8 cellular contexts compared by ENCODE assay signal in the genomic region with DNA sequence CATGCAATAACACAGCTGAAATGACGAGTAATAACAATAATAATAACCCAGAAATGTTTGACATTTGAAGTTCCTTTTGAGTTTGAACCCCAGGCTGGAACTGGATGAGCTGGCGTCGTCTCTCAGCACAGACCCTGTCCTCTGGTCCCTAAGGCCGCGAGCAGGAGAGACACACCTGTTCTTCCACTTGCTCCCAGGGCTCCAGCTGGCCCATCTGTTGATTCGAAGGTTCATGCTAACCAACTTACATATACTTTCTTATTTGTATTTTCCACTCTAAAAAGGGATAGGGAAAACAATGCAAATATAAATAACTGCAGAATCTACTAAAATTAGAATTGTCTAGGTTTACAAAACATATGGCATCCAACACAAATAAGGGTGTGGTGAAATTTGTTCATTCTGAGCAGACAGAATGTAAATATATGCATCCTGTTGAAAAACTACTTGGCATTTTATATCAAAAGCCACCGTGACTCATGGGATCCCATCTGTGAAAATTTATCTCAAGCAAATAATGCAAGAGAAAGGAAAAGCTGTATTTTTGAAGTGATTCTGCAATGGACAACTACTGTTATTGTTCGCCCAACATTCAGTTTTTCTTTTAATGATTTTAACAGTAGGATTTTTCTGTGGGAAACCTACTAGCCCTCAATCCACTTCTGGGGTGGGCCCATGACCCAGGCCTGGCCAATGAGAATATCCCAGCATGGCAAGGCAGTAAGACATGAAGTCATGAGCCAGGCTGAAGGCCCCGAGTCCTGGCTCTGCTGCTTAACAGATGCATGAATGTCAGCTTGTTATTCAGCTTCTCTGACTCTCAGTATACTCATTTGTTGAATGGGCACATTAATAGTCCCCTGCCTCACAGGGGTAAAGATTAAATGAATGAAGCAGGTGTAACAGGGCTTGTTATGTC. TPM values are rescaled to one million over a fixed set of nuclear protein-coding genes. Genes with fewer than 3 reads are reported as not detected.
DNase-seq lines count a peak whose midpoint lies in the region; ATAC-seq and FAIRE-seq lines count a peak whose summit lies in the region.

No MANE protein-coding gene starts in this region.

- peaks cover 9% of the 10 kb centered on the region for H3K27me3 Mint-ChIP-seq in T-helper 2 cell treated with Interferon-gamma antibody and Interleukin-4, amounts not matched to agents 5 μg/mL and 100 μg/mL, for 36 hours (ENCODE audit: low read depth)
- peaks cover 15% of the 10 kb centered on the region for H3K27me3 Mint-ChIP-seq in activated CD8-positive, alpha-beta T cell treated with anti-CD3 and anti-CD28 coated beads, Interleukin-2, amount 10 ng/mL, durations not matched to agents 7 days and 5 days (ENCODE audit: low read depth)
- H3K27me3 Mint-ChIP-seq in immature natural killer cell (ENCODE audit: low read depth in 3 of 3) = peaks cover 0 to 6% (median 4%) of the 10 kb centered on the region in 3 donors

- FAIRE-seq in HTR-8/SVneo (lab: Jason Lieb, UNC) = no peak

- CTCF ChIA-PET in activated CD8-positive, alpha-beta T cell treated with anti-CD3 and anti-CD28 coated beads, Interleukin-2, amount 10 ng/mL, durations not matched to agents 7 days and 5 days (lab: Charles Lee) = interaction anchor here (1.1 to 2.5 kb wide), 4 partner anchors 12 to 74 kb away, joined by 3 to 24 read pairs (median 7); a partner anchor contains a TSS

- no peak for ATAC-seq in activated CD8-positive, alpha-beta T cell treated with anti-CD3 and anti-CD28 coated beads, Interleukin-2, amount 10 ng/mL, durations not matched to agents 7 days and 5 days
- ATAC-seq in GM19467 (IDR thresholded peaks at IDR 0.05; ENCODE audit: unreplicated experiment) = no peak

- no peak for DNase-seq in T-helper 2 cell treated with Interferon-gamma antibody and Interleukin-4, amounts not matched to agents 5 μg/mL and 100 μg/mL, for 36 hours (ENCODE audit: low spot score)
- DNase-seq in T-helper 2 cell (no peak), immature natural killer cell (no peak), superior temporal gyrus (ENCODE audit: extremely low spot score) (peak; percentile 20), HTR-8/SVneo (ENCODE audit: insufficient read length, low spot score) (no peak), cortex of kidney (lab: John Stamatoyannopoulos, UW) (no peak)
- DNase-seq in activated CD8-positive, alpha-beta T cell treated with anti-CD3 and anti-CD28 coated beads, Interleukin-2, amount 10 ng/mL, durations not matched to agents 7 days and 5 days = no peak

- POLR2A ChIA-PET in activated CD8-positive, alpha-beta T cell treated with anti-CD3 and anti-CD28 coated beads, Interleukin-2, amount 10 ng/mL, durations not matched to agents 7 days and 5 days (lab: Charles Lee) = interaction anchor here (0.6 kb wide), 1 partner anchor 12 kb away, joined by 3 read pairs; no protein-coding TSS in a partner anchor

- no peaks in the 10 kb centered on the region for H3K36me3 Mint-ChIP-seq in T-helper 2 cell treated with Interferon-gamma antibody and Interleukin-4, amounts not matched to agents 5 μg/mL and 100 μg/mL, for 36 hours (ENCODE audit: low read depth)
- peaks cover 2% of the 10 kb centered on the region for H3K36me3 Mint-ChIP-seq in activated CD8-positive, alpha-beta T cell treated with anti-CD3 and anti-CD28 coated beads, Interleukin-2, amount 10 ng/mL, durations not matched to agents 7 days and 5 days (ENCODE audit: low read depth)
- no peaks in the 10 kb centered on the region for H3K36me3 Mint-ChIP-seq in immature natural killer cell

- H3K9me3 Mint-ChIP-seq in T-helper 2 cell treated with Interferon-gamma antibody and Interleukin-4, amounts not matched to agents 5 μg/mL and 100 μg/mL, for 36 hours = no peaks in the 10 kb centered on the region
- no peaks in the 10 kb centered on the region for H3K9me3 Mint-ChIP-seq in activated CD8-positive, alpha-beta T cell treated with anti-CD3 and anti-CD28 coated beads, Interleukin-2, amount 10 ng/mL, durations not matched to agents 7 days and 5 days (ENCODE audit: insufficient read depth)
- H3K9me3 Mint-ChIP-seq in immature natural killer cell = no peaks in the 10 kb centered on the region

- H3K4me3 Mint-ChIP-seq in T-helper 2 cell treated with Interferon-gamma antibody and Interleukin-4, amounts not matched to agents 5 μg/mL and 100 μg/mL, for 36 hours = peak overlapping the region; percentile 82
- peak overlapping the region; percentile 78 for H3K4me3 Mint-ChIP-seq in activated CD8-positive, alpha-beta T cell treated with anti-CD3 and anti-CD28 coated beads, Interleukin-2, amount 10 ng/mL, durations not matched to agents 7 days and 5 days
- H3K4me3 Mint-ChIP-seq in immature natural killer cell = peak overlapping the region; percentile 88 to 97 (median 94)

- peaks cover 34% of the 10 kb centered on the region for H3K4me1 Mint-ChIP-seq in T-helper 2 cell treated with Interferon-gamma antibody and Interleukin-4, amounts not matched to agents 5 μg/mL and 100 μg/mL, for 36 hours (ENCODE audit: low read depth)
- H3K4me1 Mint-ChIP-seq in activated CD8-positive, alpha-beta T cell treated with anti-CD3 and anti-CD28 coated beads, Interleukin-2, amount 10 ng/mL, durations not matched to agents 7 days and 5 days (ENCODE audit: low read depth) = peaks cover 23% of the 10 kb centered on the region
- H3K4me1 Mint-ChIP-seq in immature natural killer cell = peaks cover 21 to 28% of the 10 kb centered on the region in 2 donors

- peak overlapping the region; percentile 91 for H3K27ac Mint-ChIP-seq in T-helper 2 cell treated with Interferon-gamma antibody and Interleukin-4, amounts not matched to agents 5 μg/mL and 100 μg/mL, for 36 hours
- H3K27ac Mint-ChIP-seq in activated CD8-positive, alpha-beta T cell treated with anti-CD3 and anti-CD28 coated beads, Interleukin-2, amount 10 ng/mL, durations not matched to agents 7 days and 5 days = peak overlapping the region; percentile 90
- H3K27ac Mint-ChIP-seq in immature natural killer cell = peak overlapping the region; percentile 87 to 99 (median 98)

RNA-seq across cellular contexts. Expression of a gene that starts 13.2 kb away (rescaled TPM):
- total RNA-seq in activated CD8-positive, alpha-beta T cell treated with anti-CD3 and anti-CD28 coated beads, Interleukin-2, amount 10 ng/mL, durations not matched to agents 7 days and 5 days = 1 to 10 TPM; 4.8 to 5.7 TPM
- 10 to 100 TPM; 16.9 to 30.3 (median 17.5) TPM for polyA plus RNA-seq in immature natural killer cell
